1 cellular context compared by ENCODE assay signal in the genomic region with DNA sequence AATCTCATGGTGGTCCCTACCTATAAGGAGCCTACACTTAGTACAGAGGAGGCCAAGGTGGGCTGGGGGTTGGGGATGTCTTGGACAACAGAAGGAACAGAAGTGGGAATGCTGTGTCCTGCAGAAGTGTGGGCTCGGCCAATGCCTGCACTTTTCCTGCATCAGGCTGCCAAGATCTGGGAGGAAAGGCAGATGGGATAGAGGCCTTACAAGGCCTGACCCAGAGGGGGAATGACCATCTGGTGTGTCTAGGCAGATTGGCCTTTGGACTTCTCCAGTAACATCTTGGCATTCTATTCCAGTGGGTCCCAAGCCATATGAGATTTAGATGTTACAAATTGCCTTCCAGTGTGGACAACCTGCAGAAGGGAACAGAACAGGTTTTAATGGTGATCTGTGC.
TF ChIP-seq lines count a peak whose summit lies in the region.

No MANE protein-coding gene starts in this region.

TF ChIP-seq in H1, 55 proteins besides CTCF, POLR2A, EP300 and RAD21 (continued from another document):
- TF ChIP-seq RBBP5 (IDR thresholded peaks at IDR 0.05; ENCODE audit: borderline replicate concordance, low read depth, low read length), result no peak
- no peak for TF ChIP-seq BCL11A (IDR thresholded peaks at IDR 0.05; ENCODE audit: low read depth in 2 of 2, low read length in 2 of 2)
- TF ChIP-seq, protein P1, sequence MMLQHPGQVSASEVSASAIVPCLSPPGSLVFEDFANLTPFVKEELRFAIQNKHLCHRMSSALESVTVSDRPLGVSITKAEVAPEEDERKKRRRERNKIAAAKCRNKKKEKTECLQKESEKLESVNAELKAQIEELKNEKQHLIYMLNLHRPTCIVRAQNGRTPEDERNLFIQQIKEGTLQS (IDR thresholded peaks at IDR 0.05; ENCODE audit: insufficient read depth, low read depth, low read length), result no peak
- no peak for TF ChIP-seq SIRT6 (IDR thresholded peaks at IDR 0.05; ENCODE audit: low read length)
- no peak for TF ChIP-seq SP1 (IDR thresholded peaks at IDR 0.05; ENCODE audit: low read depth, low read length)
